In genomic region chr2:186868344-186868743, GRCh38 we compare ENCODE assay signal across 29 cellular contexts. TPM values are rescaled to one million over a fixed set of nuclear protein-coding genes. Genes with fewer than 3 reads are reported as not detected.
DNase-seq lines count a peak whose midpoint lies in the region; ATAC-seq and TF ChIP-seq lines count a peak whose summit lies in the region.
"Had no signal": no experiment of that assay in that cellular context is flagged by ENCODE, and none has a peak within 500 bp of the region (broad histone marks: within the 10 kb centered on the region; RNA-seq: fewer than 3 reads in every experiment).

No MANE protein-coding gene starts in this region.

- H3K27ac ChIP-seq in left ventricle myocardium inferior (replicated peaks): peak overlapping the region; percentile 22
- H3K27ac ChIP-seq: adrenal gland, breast epithelium, esophagus muscularis mucosa, left lung, skin epidermis, stomach, thyroid gland had no signal

- H3K4me3 ChIP-seq in left ventricle myocardium inferior: no peak overlapping the region
- no peak overlapping the region for H3K4me3 ChIP-seq in cardiac fibroblast (replicated peaks in 1 of 2; ENCODE audit: low read depth in 2 of 2, low read length in 2 of 2)
- H3K4me3 ChIP-seq: adrenal gland, breast epithelium, esophagus muscularis mucosa, K562, left lung, skin epidermis, stomach, thyroid gland had no signal

- DNase-seq in left ventricle myocardium inferior (no peak), Right ventricle myocardium superior (no peak), cardiac fibroblast (ENCODE audit: low read depth in 2 of 2) (peak; percentile 33 to 55), fibroblast of the conjunctiva (ENCODE audit: low read depth) (peak; percentile 24), EL (no peak), GM20000 (ENCODE audit: low spot score) (no peak)
- no peak for DNase-seq in stimulated activated CD4-positive, alpha-beta T cell treated with anti-CD3 and anti-CD28 coated beads, Interleukin-1b, Interleukin-23, amount 100 ng/mL, for 48 hours
- DNase-seq: activated B cell treated with CpG ODN at 0.5 μM for 24 hours; activated CD8-positive, alpha-beta memory T cell treated with anti-CD3 and anti-CD28 coated beads, Interleukin-2, amount 10 ng/mL, durations not matched to agents 7 days and 5 days; activated naive CD4-positive, alpha-beta T cell treated with Interleukin-2 at 50 U/mL for 16 hours; adrenal gland; AML-193; CD4-positive, alpha-beta memory T cell; effector CD8-positive, alpha-beta T cell; H9; left lung; naive thymus-derived CD4-positive, alpha-beta T cell; NCI-H1436 treated with DMSO at 0.1 percent for 48 hours; NCI-H526; occipital lobe; stomach; T-cell; thyroid gland had no signal

- no peaks in the 10 kb centered on the region for H3K27me3 ChIP-seq in left ventricle myocardium inferior (ENCODE audit: low read depth)
- H3K27me3 ChIP-seq: adrenal gland, breast epithelium, esophagus muscularis mucosa, left lung, stomach, thyroid gland had no signal

- TF ChIP-seq CTCF in left ventricle myocardium inferior (IDR thresholded peaks at IDR 0.05; ENCODE audit: borderline replicate concordance) (no peak), cardiac fibroblast (IDR thresholded peaks at IDR 0.05; ENCODE audit: low read depth, low read length) (no peak), GM20000 (IDR thresholded peaks at IDR 0.05; ENCODE audit: extremely low read depth, missing control alignments) (no peak)

- ATAC-seq in Right ventricle myocardium superior (ENCODE audit: poor library complexity) (no peak), HG03469 (IDR thresholded peaks at IDR 0.05; ENCODE audit: unreplicated experiment) (no peak)
- ATAC-seq: activated CD8-positive, alpha-beta memory T cell treated with anti-CD3 and anti-CD28 coated beads, Interleukin-2, amount 10 ng/mL, durations not matched to agents 7 days and 5 days; K562; left lung; naive thymus-derived CD4-positive, alpha-beta T cell; T-cell had no signal

- peaks cover 7% of the 10 kb centered on the region for H3K4me1 ChIP-seq in left ventricle myocardium inferior
- H3K4me1 ChIP-seq: adrenal gland, breast epithelium, left lung, stomach, thyroid gland had no signal

- H3K36me3 ChIP-seq in left ventricle myocardium inferior: no peaks in the 10 kb centered on the region
- H3K36me3 ChIP-seq: adrenal gland, breast epithelium, esophagus muscularis mucosa, left lung, stomach, thyroid gland had no signal

- intact Hi-C loops in left ventricle myocardium inferior (cut with micrococcal nuclease) (no loop called here), Right ventricle myocardium superior (cut with DNase I) (no loop called here)

- H3K9me3 ChIP-seq in left ventricle myocardium inferior (replicated peaks): no peaks in the 10 kb centered on the region
- H3K9me3 ChIP-seq: adrenal gland, breast epithelium, esophagus muscularis mucosa, left lung, stomach, thyroid gland had no signal

RNA-seq across cellular contexts. Expression of gene ZSWIM2, which starts 19.4 kb away (rescaled TPM):
- total RNA-seq in left ventricle myocardium inferior: not detected
- not detected for total RNA-seq in Right ventricle myocardium superior
- total RNA-seq: activated B cell treated with CpG ODN at 0.5 μM for 24 hours; activated CD8-positive, alpha-beta memory T cell treated with anti-CD3 and anti-CD28 coated beads, Interleukin-2, amount 10 ng/mL, durations not matched to agents 7 days and 5 days; adrenal gland; CD4-positive, alpha-beta memory T cell; esophagus muscularis mucosa; H9; HT-29; K562; left lung; naive thymus-derived CD4-positive, alpha-beta T cell; stomach; T-cell; thyroid gland had no signal

Comparison
In these comparisons a context has a peak if more than half of its experiments do, and no peak if none do; other contexts are left out.
1. DNase-seq: peak in cardiac fibroblast (2 of 2) and fibroblast of the conjunctiva (single experiment); none in left ventricle myocardium inferior (single experiment), Right ventricle myocardium superior (single experiment), EL (single experiment), GM20000 (single experiment) and stimulated activated CD4-positive, alpha-beta T cell treated with anti-CD3 and anti-CD28 coated beads, Interleukin-1b, Interleukin-23, amount 100 ng/mL, for 48 hours (single experiment).